9 cellular contexts compared by ENCODE assay signal in genomic region chr9:121736147-121736721, GRCh38.
DNase-seq lines count a peak whose midpoint lies in the region; ATAC-seq and TF ChIP-seq lines count a peak whose summit lies in the region.
"Had no signal": no experiment of that assay in that cellular context is flagged by ENCODE, and none has a peak within 500 bp of the region (broad histone marks: within the 10 kb centered on the region; RNA-seq: fewer than 3 reads in every experiment).

No MANE protein-coding gene starts in this region.

- H3K27ac ChIP-seq in colonic mucosa (peak overlapping the region; percentile 95), smooth muscle cell (ENCODE audit: low read depth) (peak overlapping the region; percentile 72)

- H3K27me3 ChIP-seq in colonic mucosa = no peaks in the 10 kb centered on the region
- no peaks in the 10 kb centered on the region for H3K27me3 ChIP-seq in smooth muscle cell (ENCODE audit: low read depth)

- H3K9ac ChIP-seq in colonic mucosa (ENCODE audit: low read depth in 2 of 2, low read length in 2 of 2) = peak overlapping the region; percentile 79 to 94
- peak overlapping the region; percentile 43 for H3K9ac ChIP-seq in smooth muscle cell (ENCODE audit: low read depth)

- peak overlapping the region; percentile 27 for H2AFZ ChIP-seq in smooth muscle cell (ENCODE audit: low read depth)

- H3K4me3 ChIP-seq in colonic mucosa (peak overlapping the region; percentile 44), smooth muscle cell (peak overlapping the region; percentile 63)

- H4K20me1 ChIP-seq in smooth muscle cell (ENCODE audit: low read depth) = peaks cover 96% of the 10 kb centered on the region

- TF ChIP-seq CTCF in colonic mucosa (IDR thresholded peaks at IDR 0.05) (no peak), smooth muscle cell (IDR thresholded peaks at IDR 0.05; ENCODE audit: borderline replicate concordance, insufficient read depth, poor library complexity, severe bottlenecking) (no peak)

- H3K79me2 ChIP-seq in smooth muscle cell (ENCODE audit: low read depth) = peaks cover 38% of the 10 kb centered on the region

- H3K9me3 ChIP-seq in colonic mucosa (no peaks in the 10 kb centered on the region), smooth muscle cell (replicated peaks; ENCODE audit: low read depth) (no peaks in the 10 kb centered on the region)

- H3K36me3 ChIP-seq in colonic mucosa (no peaks in the 10 kb centered on the region), smooth muscle cell (ENCODE audit: low read depth) (no peaks in the 10 kb centered on the region)

- intact Hi-C loops in colonic mucosa (cut with DNase I) = no loop called here

- 2% methylated on average over 26 of the region's 48 CpGs for WGBS in smooth muscle cell (ENCODE audit: low lambda C conversion rate)

- peak overlapping the region; percentile 97 for H3K4me2 ChIP-seq in smooth muscle cell

- H3F3A ChIP-seq in smooth muscle cell (ENCODE audit: low read depth) = peaks cover 4% of the 10 kb centered on the region

- DNase-seq in HT-29 (ENCODE audit: low spot score) = peak; percentile 78
- peak; percentile 83 for DNase-seq in colonic mucosa
- peak; percentile 62 for DNase-seq in kidney tubule cell (ENCODE audit: low spot score)
- peak; percentile 45 for DNase-seq in smooth muscle cell (lab: John Stamatoyannopoulos, UW; ENCODE audit: unreplicated experiment)
- no peak for DNase-seq in stimulated activated CD4-positive, alpha-beta T cell treated with anti-CD3 and anti-CD28 coated beads, Interleukin-4, amount 100 ng/mL, for 4 hours
- DNase-seq: occipital lobe had no signal

- H3K4me1 ChIP-seq in colonic mucosa = peaks cover 17% of the 10 kb centered on the region
- H3K4me1 ChIP-seq in smooth muscle cell (ENCODE audit: low read depth) = peaks cover 20% of the 10 kb centered on the region

- ATAC-seq in GM18861 (IDR thresholded peaks at IDR 0.05; ENCODE audit: unreplicated experiment) = no peak
- ATAC-seq in HG03520 (IDR thresholded peaks at IDR 0.05; ENCODE audit: unreplicated experiment) = no peak
- no peak for ATAC-seq in GM21447 (IDR thresholded peaks at IDR 0.05; ENCODE audit: unreplicated experiment)

Comparison
In these comparisons a context has a peak if more than half of its experiments do, and no peak if none do; other contexts are left out.
1. DNase-seq: peak in HT-29 (single experiment), colonic mucosa (single experiment), kidney tubule cell (single experiment) and smooth muscle cell (single experiment); none in stimulated activated CD4-positive, alpha-beta T cell treated with anti-CD3 and anti-CD28 coated beads, Interleukin-4, amount 100 ng/mL, for 4 hours (0 of 2).